8 cellular contexts compared by ENCODE assay signal in the genomic region with DNA sequence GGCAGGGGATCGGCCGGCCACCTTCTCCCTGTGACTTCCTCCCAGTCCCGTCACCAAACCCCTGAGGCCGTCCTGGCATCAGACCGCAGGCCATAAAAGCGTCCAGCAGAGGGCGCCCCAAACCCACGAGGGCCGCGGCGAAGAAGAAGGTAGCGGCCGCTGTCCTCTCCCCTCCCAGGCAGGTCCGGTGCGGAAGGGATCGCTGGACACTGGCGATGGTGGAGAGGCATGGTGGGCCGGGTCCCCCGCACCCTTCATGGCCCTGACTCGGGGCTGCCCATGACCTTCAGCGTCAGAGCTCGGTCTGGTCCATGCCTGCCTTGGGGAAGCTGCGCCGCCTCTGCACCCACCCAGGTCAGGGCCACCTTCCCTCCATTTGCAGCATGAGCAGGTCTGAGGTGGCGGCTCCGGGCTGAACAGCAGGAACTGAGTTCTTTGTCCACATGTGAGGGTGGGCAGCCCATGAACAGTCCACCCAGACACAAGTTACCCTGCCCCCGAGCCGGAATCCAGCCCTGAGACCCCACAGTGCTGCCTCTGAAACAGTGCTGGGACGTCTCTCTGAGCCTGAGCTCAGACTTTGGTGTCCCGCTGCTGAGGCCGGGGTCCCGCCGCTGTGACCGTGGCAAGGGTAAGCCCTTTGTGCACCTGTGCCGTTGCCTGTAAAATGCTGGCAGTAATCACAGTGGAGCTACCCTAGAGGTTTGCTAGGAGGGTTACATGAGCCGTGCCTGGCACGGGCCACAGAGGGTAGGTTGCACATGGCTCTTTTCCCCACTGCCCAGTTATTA.
DNase-seq lines count a peak whose midpoint lies in the region; ATAC-seq lines count a peak whose summit lies in the region.

No MANE protein-coding gene starts in this region.

- ATAC-seq in HG03095 (IDR thresholded peaks at IDR 0.05; ENCODE audit: unreplicated experiment): peak; percentile 74
- ATAC-seq in activated CD4-positive, CD25-positive, alpha-beta regulatory T cell treated with anti-CD3 and anti-CD28 coated beads, Interleukin-2, amount 50 U/mL, for 24 hours: peak; percentile 81 to 90
- ATAC-seq in central memory CD8-positive, alpha-beta T cell (replicated peaks; ENCODE audit: extremely low read depth, poor library complexity, severe bottlenecking): peak; percentile 80

- no peaks in the 10 kb centered on the region for H3K36me3 Mint-ChIP-seq in central memory CD8-positive, alpha-beta T cell (ENCODE audit: insufficient read depth)

- no peak overlapping the region for H3K27ac Mint-ChIP-seq in central memory CD8-positive, alpha-beta T cell (ENCODE audit: low read depth)

- no peaks in the 10 kb centered on the region for H3K4me1 Mint-ChIP-seq in central memory CD8-positive, alpha-beta T cell

- peaks cover 6% of the 10 kb centered on the region for H3K27me3 Mint-ChIP-seq in central memory CD8-positive, alpha-beta T cell

- peak; percentile 89 for DNase-seq in DMS 273 (lab: John Stamatoyannopoulos, UW; ENCODE audit: unreplicated experiment)
- no peak for DNase-seq in DMS 273 treated with DMSO at 0.1 percent for 48 hours (lab: John Stamatoyannopoulos, UW)
- peak; percentile 76 for DNase-seq in NCI-H226
- DNase-seq in central memory CD8-positive, alpha-beta T cell (ENCODE audit: low spot score in 2 of 2): peak; percentile 65 to 82
- peak; percentile 62 for DNase-seq in kidney glomerular epithelial cell (lab: John Stamatoyannopoulos, UW)
- peak; percentile 49 to 75 for DNase-seq in stimulated activated CD4-positive, alpha-beta T cell treated with anti-CD3 and anti-CD28 coated beads, Interleukin-1b, Interleukin-23, amount 100 ng/mL, for 1 hour (ENCODE audit: low read depth in 2 of 2)

- no peak overlapping the region for H3K4me3 Mint-ChIP-seq in central memory CD8-positive, alpha-beta T cell

- H3K9me3 Mint-ChIP-seq in central memory CD8-positive, alpha-beta T cell: no peaks in the 10 kb centered on the region
